8 cellular contexts compared by ENCODE assay signal in genomic region chr13:90910240-90910639, GRCh38.
"Had no signal": no experiment of that assay in that cellular context is flagged by ENCODE, and none has a peak within 500 bp of the region (broad histone marks: within the 10 kb centered on the region; RNA-seq: fewer than 3 reads in every experiment).

No MANE protein-coding gene starts in this region.

- H3K4me3 ChIP-seq: GM12878 had no signal

- FAIRE-seq: G401.6, GM12878, GM12891, GM12892, GM18507, GM19239 had no signal

- DNase-seq: GDM1, GF-D8 had no signal

- ATAC-seq: GM12878 had no signal
